In genomic region chr1:18681423-18681835, GRCh38 we compare ENCODE assay signal across 9 cellular contexts. TPM values are rescaled to one million over a fixed set of nuclear protein-coding genes. Genes with fewer than 3 reads are reported as not detected.
DNase-seq lines count a peak whose midpoint lies in the region; ATAC-seq and TF ChIP-seq lines count a peak whose summit lies in the region.
"Had no signal": no experiment of that assay in that cellular context is flagged by ENCODE, and none has a peak within 500 bp of the region (broad histone marks: within the 10 kb centered on the region; RNA-seq: fewer than 3 reads in every experiment).

No MANE protein-coding gene starts in this region.

- H3K9me3 ChIP-seq in adipocyte (ENCODE audit: control insufficient read depth, low read length) (no peaks in the 10 kb centered on the region), liver (ENCODE audit: control insufficient read depth in 4 of 4, low read length in 3 of 4) (no peaks in the 10 kb centered on the region), uterus (no peaks in the 10 kb centered on the region)

- H3K27me3 ChIP-seq in adipocyte (replicated peaks; ENCODE audit: control insufficient read depth, insufficient read depth, low read length) = peaks cover 44% of the 10 kb centered on the region
- peaks cover 2 to 5% (median 3%) of the 10 kb centered on the region in 4 donors for H3K27me3 ChIP-seq in liver (ENCODE audit: control insufficient read depth in 4 of 4, insufficient read depth in 4 of 4, low read length in 3 of 4)
- no peaks in the 10 kb centered on the region for H3K27me3 ChIP-seq in uterus

- H3K36me3 ChIP-seq in adipocyte (ENCODE audit: control insufficient read depth, insufficient read depth, low read length, severe bottlenecking) (no peaks in the 10 kb centered on the region), liver (ENCODE audit: control insufficient read depth in 4 of 4, insufficient read depth in 3 of 4, low read depth in 1 of 4, low read length in 3 of 4) (no peaks in the 10 kb centered on the region), uterus (no peaks in the 10 kb centered on the region)

- WGBS in liver = 66% methylated on average over 4 of the region's 4 CpGs

- H3K9ac ChIP-seq in adipocyte (ENCODE audit: low read length) (no peak overlapping the region), liver (ENCODE audit: low read depth in 1 of 2, low read length in 2 of 2) (no peak overlapping the region)

- ATAC-seq in GM18511 (IDR thresholded peaks at IDR 0.05; ENCODE audit: unreplicated experiment) = no peak

- DNase-seq in A172 (ENCODE audit: low spot score) (peak; percentile 51), ELR (ENCODE audit: low read depth) (peak; percentile 46), NCI-H1694 (lab: John Stamatoyannopoulos, UW) (peak; percentile 33), adipocyte (ENCODE audit: low read depth) (peak; percentile 1), ecto neural progenitor cell (ENCODE audit: low spot score) (no peak), uterus (no peak)

- no peak for TF ChIP-seq POLR2A in uterus (IDR thresholded peaks at IDR 0.05)

- peak; percentile 51 for TF ChIP-seq CTCF in liver (IDR thresholded peaks at IDR 0.05; ENCODE audit: low read depth, low read length, missing input control)
- peak in 1 of 4 experiments; percentile 12 for TF ChIP-seq CTCF in uterus (IDR thresholded peaks at IDR 0.05)

- intact Hi-C loops in uterus (cut with DNase I; ENCODE audit: low total_unique reads) = no loop called here

- no peak overlapping the region for H3K27ac ChIP-seq in liver (ENCODE audit: low read depth in 1 of 2, low read length in 2 of 2)
- H3K27ac ChIP-seq in uterus = no peak overlapping the region

- H3K4me1 ChIP-seq in adipocyte (ENCODE audit: control insufficient read depth, insufficient read depth, low read length) = no peaks in the 10 kb centered on the region
- H3K4me1 ChIP-seq in liver (ENCODE audit: control insufficient read depth in 4 of 4, insufficient read depth in 4 of 4, low read length in 3 of 4) = no peaks in the 10 kb centered on the region
- no peaks in the 10 kb centered on the region for H3K4me1 ChIP-seq in uterus

- TF ChIP-seq RAD21 in liver (IDR thresholded peaks at IDR 0.05) = peak; percentile 46 to 70

- H3K4me3 ChIP-seq in adipocyte (ENCODE audit: low read length) = no peak overlapping the region
- H3K4me3 ChIP-seq in liver (ENCODE audit: low read depth in 1 of 3, low read length in 3 of 3) = no peak overlapping the region
- H3K4me3 ChIP-seq in uterus = no peak overlapping the region

TF ChIP-seq in liver, 16 proteins besides CTCF, POLR2A, EP300 and RAD21:
- TF ChIP-seq NR2F2 (IDR thresholded peaks at IDR 0.05) (no peak), GABPA (IDR thresholded peaks at IDR 0.05 in 1 of 2, conservative IDR thresholded peaks at IDR 0.05 in 1 of 2) (peak; percentile 43 to 59), REST (IDR thresholded peaks at IDR 0.05) (no peak)

RNA-seq across cellular contexts. Expression of gene PAX7, which starts 50.8 kb away (rescaled TPM):
- not detected in 2 replicates for total RNA-seq in A172 (2014; rRNA removed; shearing (Covaris generic))
- total RNA-seq in liver = not detected
- polyA plus RNA-seq in liver = not detected
- not detected for total RNA-seq in uterus
- total RNA-seq: dermis microvascular lymphatic vessel endothelial cell had no signal

Comparison
In these comparisons a context has a peak if more than half of its experiments do, and no peak if none do; other contexts are left out.
1. DNase-seq: peak in A172 (single experiment), ELR (single experiment), NCI-H1694 (single experiment) and adipocyte (single experiment); none in ecto neural progenitor cell (single experiment) and uterus (0 of 2).